ENCODE assay signal across 1 cellular context in genomic region chr3:178120367-178120766, GRCh38.
TF ChIP-seq lines count a peak whose summit lies in the region.

No MANE protein-coding gene starts in this region.

TF ChIP-seq in WTC11, 78 proteins besides CTCF, POLR2A, EP300 and RAD21 (continued from another document):
- TF ChIP-seq ZNF219 (CRISPR knock-in tag; IDR thresholded peaks at IDR 0.05; ENCODE audit: borderline replicate concordance) (no peak), SP1 (CRISPR knock-in tag; conservative IDR thresholded peaks at IDR 0.05) (no peak), TEAD4 (CRISPR knock-in tag; IDR thresholded peaks at IDR 0.05) (no peak), MLX (CRISPR knock-in tag; IDR thresholded peaks at IDR 0.05) (no peak), SOX15 (CRISPR knock-in tag; IDR thresholded peaks at IDR 0.05) (no peak), KAT7 (CRISPR knock-in tag; IDR thresholded peaks at IDR 0.05; ENCODE audit: borderline replicate concordance) (no peak), ZNF423 (CRISPR knock-in tag; IDR thresholded peaks at IDR 0.05) (no peak), NFE2L1 (CRISPR knock-in tag; IDR thresholded peaks at IDR 0.05) (no peak), AR (CRISPR knock-in tag; IDR thresholded peaks at IDR 0.05) (no peak)
- TF ChIP-seq, protein P1, sequence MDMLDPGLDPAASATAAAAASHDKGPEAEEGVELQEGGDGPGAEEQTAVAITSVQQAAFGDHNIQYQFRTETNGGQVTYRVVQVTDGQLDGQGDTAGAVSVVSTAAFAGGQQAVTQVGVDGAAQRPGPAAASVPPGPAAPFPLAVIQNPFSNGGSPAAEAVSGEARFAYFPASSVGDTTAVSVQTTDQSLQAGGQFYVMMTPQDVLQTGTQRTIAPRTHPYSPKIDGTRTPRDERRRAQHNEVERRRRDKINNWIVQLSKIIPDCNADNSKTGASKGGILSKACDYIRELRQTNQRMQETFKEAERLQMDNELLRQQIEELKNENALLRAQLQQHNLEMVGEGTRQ (CRISPR knock-in tag; IDR thresholded peaks at IDR 0.05): no peak
- TF ChIP-seq, protein P2, sequence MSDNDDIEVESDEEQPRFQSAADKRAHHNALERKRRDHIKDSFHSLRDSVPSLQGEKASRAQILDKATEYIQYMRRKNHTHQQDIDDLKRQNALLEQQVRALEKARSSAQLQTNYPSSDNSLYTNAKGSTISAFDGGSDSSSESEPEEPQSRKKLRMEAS (CRISPR knock-in tag; IDR thresholded peaks at IDR 0.05): no peak
- TF ChIP-seq, protein P3, sequence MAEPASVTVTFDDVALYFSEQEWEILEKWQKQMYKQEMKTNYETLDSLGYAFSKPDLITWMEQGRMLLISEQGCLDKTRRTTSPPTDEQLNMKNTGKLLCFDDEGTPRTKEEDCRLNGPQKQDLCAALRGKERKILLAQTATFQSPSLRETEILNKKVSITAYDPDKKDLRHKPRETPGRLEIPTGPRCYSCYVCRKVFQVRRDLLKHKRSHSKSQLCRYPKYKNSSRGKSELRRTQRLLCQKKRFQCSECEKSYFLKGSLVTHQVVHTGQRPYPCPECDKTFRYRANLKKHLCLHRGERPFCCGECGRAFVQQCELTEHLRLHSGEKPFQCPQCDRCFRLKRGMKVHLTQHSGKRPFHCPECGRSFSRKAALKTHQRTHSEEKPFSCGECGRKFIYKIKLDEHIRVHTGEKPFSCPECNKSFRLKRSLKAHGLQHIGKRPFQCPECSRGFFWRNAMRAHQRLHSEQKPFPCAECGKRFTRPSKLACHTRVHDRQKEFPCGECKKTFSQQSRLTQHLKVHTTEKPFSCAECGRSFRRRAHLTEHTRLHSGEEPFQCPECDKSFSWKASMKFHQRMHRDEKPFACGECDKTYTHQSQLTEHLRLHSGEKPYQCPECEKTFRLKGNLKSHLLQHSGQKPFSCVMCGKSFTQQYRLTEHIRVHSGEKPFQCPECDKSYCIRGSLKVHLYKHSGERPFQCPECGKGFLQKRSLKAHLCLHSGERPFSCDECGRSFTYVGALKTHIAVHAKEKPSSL (CRISPR knock-in tag; conservative IDR thresholded peaks at IDR 0.05): no peak
